Comparison of ENCODE assay signal across 23 cellular contexts in the genomic region with DNA sequence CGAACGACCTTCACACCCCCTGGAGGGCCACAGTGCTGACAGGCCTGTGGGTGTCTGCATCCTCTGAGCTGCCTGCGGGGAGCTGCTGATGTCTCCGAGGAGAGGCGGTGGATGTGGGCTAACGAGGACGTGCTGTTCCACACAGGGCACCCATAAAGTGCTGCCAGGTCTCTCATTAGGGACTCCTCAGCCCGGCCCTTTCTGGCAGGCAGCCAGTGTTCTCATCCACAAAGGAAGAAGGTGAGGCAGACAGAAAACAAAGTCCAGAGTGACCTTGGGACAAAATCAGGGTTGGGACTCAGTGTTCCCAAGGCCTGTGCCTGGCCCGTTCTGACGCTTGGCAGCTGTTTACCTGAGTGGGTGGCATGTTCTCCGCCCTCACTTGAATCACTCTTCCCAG. TPM values are rescaled to one million over a fixed set of nuclear protein-coding genes. Genes with fewer than 3 reads are reported as not detected.
DNase-seq lines count a peak whose midpoint lies in the region; ATAC-seq, FAIRE-seq and TF ChIP-seq lines count a peak whose summit lies in the region.
"Had no signal": no experiment of that assay in that cellular context is flagged by ENCODE, and none has a peak within 500 bp of the region (broad histone marks: within the 10 kb centered on the region; RNA-seq: fewer than 3 reads in every experiment).

No MANE protein-coding gene starts in this region.

- peaks cover 3 to 12% (median 10%) of the 10 kb centered on the region in 5 donors for H3K27me3 Mint-ChIP-seq in naive thymus-derived CD4-positive, alpha-beta T cell
- H3K27me3 Mint-ChIP-seq: progenitor cell of endocrine pancreas; stimulated activated naive CD8-positive, alpha-beta T cell treated with anti-CD3 and anti-CD28 coated beads, Interleukin-15, Interleukin-2, amounts not matched to agents 100 ng/mL and 50 ng/mL, for 24 hours had no signal

- no peak overlapping the region for H3K27ac ChIP-seq in K562 (ENCODE audit: extremely low read depth, low read depth, low read length)
- H3K27ac ChIP-seq in naive thymus-derived CD4-positive, alpha-beta T cell (ENCODE audit: low read depth, low read length): no peak overlapping the region

- H3K27me3 ChIP-seq in BE2C (no peaks in the 10 kb centered on the region), K562 (ENCODE audit: control insufficient read depth in 2 of 2, insufficient read depth in 2 of 2, low read length in 2 of 2) (peaks cover 0 to 5% of the 10 kb centered on the region in 2 experiments; a peak in 1 of 5 replicates)
- H3K27me3 ChIP-seq in naive thymus-derived CD4-positive, alpha-beta T cell (ENCODE audit: control insufficient read depth in 2 of 2, insufficient read depth in 2 of 2, low read length in 2 of 2): no peaks in the 10 kb centered on the region

- H3K4me3 ChIP-seq in BE2C (ENCODE audit: low read depth, low read length) (no peak overlapping the region), K562 (no peak overlapping the region)
- H3K4me3 ChIP-seq in naive thymus-derived CD4-positive, alpha-beta T cell (ENCODE audit: low read length): no peak overlapping the region

- H3K36me3 ChIP-seq in BE2C (no peaks in the 10 kb centered on the region), K562 (ENCODE audit: control insufficient read depth, insufficient read depth, low read length) (no peaks in the 10 kb centered on the region)
- no peaks in the 10 kb centered on the region for H3K36me3 ChIP-seq in naive thymus-derived CD4-positive, alpha-beta T cell (ENCODE audit: control insufficient read depth in 2 of 3, insufficient read depth in 3 of 3, low read length in 3 of 3)

- H2AFZ ChIP-seq in K562 (ENCODE audit: low read depth, low read length): no peak overlapping the region

- TF ChIP-seq CTCF in BE2C (IDR thresholded peaks at IDR 0.05; ENCODE audit: low read depth, low read length) (no peak), K562 (IDR thresholded peaks at IDR 0.05 in 2 of 3, conservative IDR thresholded peaks at IDR 0.05 in 1 of 3; ENCODE audit: insufficient read depth in 2 of 3, low read depth in 1 of 3, low read length in 3 of 3) (no peak)

- TF ChIP-seq RAD21 in Ishikawa (IDR thresholded peaks at IDR 0.05; ENCODE audit: low read depth) (no peak), K562 (CRISPR knock-in tag; conservative IDR thresholded peaks at IDR 0.05 in 1 of 2, IDR thresholded peaks at IDR 0.05 in 1 of 2) (no peak)

- H3K27ac Mint-ChIP-seq in naive thymus-derived CD4-positive, alpha-beta T cell: no peak overlapping the region
- H3K27ac Mint-ChIP-seq: activated naive CD4-positive, alpha-beta T cell treated with anti-CD3 and anti-CD28 coated beads, Interleukin-2, amount 10 ng/mL, durations not matched to agents 7 days and 5 days; brain; progenitor cell of endocrine pancreas; stimulated activated naive CD8-positive, alpha-beta T cell treated with anti-CD3 and anti-CD28 coated beads, Interleukin-15, Interleukin-2, amounts not matched to agents 100 ng/mL and 50 ng/mL, for 24 hours had no signal

- H3K9me3 Mint-ChIP-seq in naive thymus-derived CD4-positive, alpha-beta T cell: peaks cover 0 to 4% (median 0%) of the 10 kb centered on the region in 11 donors
- H3K9me3 Mint-ChIP-seq: activated naive CD4-positive, alpha-beta T cell treated with anti-CD3 and anti-CD28 coated beads, Interleukin-2, amount 10 ng/mL, durations not matched to agents 7 days and 5 days; brain; stimulated activated naive CD8-positive, alpha-beta T cell treated with anti-CD3 and anti-CD28 coated beads, Interleukin-15, Interleukin-2, amounts not matched to agents 100 ng/mL and 50 ng/mL, for 24 hours had no signal

- H3K4me2 ChIP-seq in K562 (ENCODE audit: insufficient read depth, low read length): no peak overlapping the region

- 0% methylated on average over 11 of the region's 11 CpGs for WGBS in K562 (ENCODE audit: insufficient coverage, low coverage, missing lambda C conversion rate)

- no peaks in the 10 kb centered on the region for H3K79me2 ChIP-seq in K562 (ENCODE audit: control insufficient read depth, insufficient read depth, low read length)

- CTCF ChIA-PET in K562 (lab: Yijun Ruan, JAX; ENCODE audit: low intra/inter-chr PET ratio): no interaction called here
- CTCF ChIA-PET in naive thymus-derived CD4-positive, alpha-beta T cell (lab: Charles Lee): no interaction called here

- H3K9me1 ChIP-seq in K562 (ENCODE audit: control insufficient read depth, insufficient read depth, low read length): no peaks in the 10 kb centered on the region

- BruUV-seq in K562 (replicated peaks; lab: Mats Ljungman, UMichigan): no TSS peak

- H3K36me3 Mint-ChIP-seq in naive thymus-derived CD4-positive, alpha-beta T cell: no peaks in the 10 kb centered on the region
- H3K36me3 Mint-ChIP-seq: activated naive CD4-positive, alpha-beta T cell treated with anti-CD3 and anti-CD28 coated beads, Interleukin-2, amount 10 ng/mL, durations not matched to agents 7 days and 5 days; brain; naive B cell had no signal

- ATAC-seq in K562 (no peak), left colon (peak; percentile 88), GM18909 (IDR thresholded peaks at IDR 0.05; ENCODE audit: poor library complexity, unreplicated experiment) (no peak)
- no peak for ATAC-seq in naive thymus-derived CD4-positive, alpha-beta T cell

- intact Hi-C loops in K562 (cut with micrococcal nuclease) (no loop called here), left colon (cut with DNase I, micrococcal nuclease) (no loop called here)
- intact Hi-C loops in naive thymus-derived CD4-positive, alpha-beta T cell (cut with micrococcal nuclease): no loop called here

- no peaks in the 10 kb centered on the region for H4K20me1 ChIP-seq in K562 (replicated peaks; ENCODE audit: control insufficient read depth, insufficient read depth, low read length)

- H3K4me1 Mint-ChIP-seq in naive thymus-derived CD4-positive, alpha-beta T cell: no peaks in the 10 kb centered on the region
- H3K4me1 Mint-ChIP-seq: activated naive CD4-positive, alpha-beta T cell treated with anti-CD3 and anti-CD28 coated beads, Interleukin-2, amount 10 ng/mL, durations not matched to agents 7 days and 5 days; naive B cell had no signal

- H3K9me3 ChIP-seq in BE2C (no peaks in the 10 kb centered on the region), K562 (replicated peaks; ENCODE audit: control insufficient read depth, insufficient read depth, low read depth, low read length) (no peaks in the 10 kb centered on the region)
- no peaks in the 10 kb centered on the region for H3K9me3 ChIP-seq in naive thymus-derived CD4-positive, alpha-beta T cell (ENCODE audit: control insufficient read depth in 2 of 3, low read length in 3 of 3)

- in situ Hi-C loops in K562 (cut with MboI): no loop called here

- peak; percentile 68 for DNase-seq in BE2C
- no peak for DNase-seq in K562 (ENCODE audit: extremely low read depth in 1 of 4, low spot score in 3 of 4)
- DNase-seq in left colon: peak; percentile 95
- DNase-seq in hippocampal formation (lab: John Stamatoyannopoulos, UW): no peak
- DNase-seq in AG08396 (ENCODE audit: low spot score): no peak
- DNase-seq in naive thymus-derived CD4-positive, alpha-beta T cell: no peak
- DNase-seq: activated CD4-positive, CD25-positive, alpha-beta regulatory T cell treated with anti-CD3 and anti-CD28 coated beads, Interleukin-2, amount 50 U/mL, for 72 hours; activated naive CD4-positive, alpha-beta T cell treated with anti-CD3 and anti-CD28 coated beads, Interleukin-2, amount 10 ng/mL, durations not matched to agents 7 days and 5 days; activated T-cell treated with anti-CD3 and anti-CD28 coated beads for 4 hours; DMS 273 treated with DMSO at 0.1 percent for 48 hours; naive B cell; NCI-H82; stimulated activated CD4-positive, alpha-beta T cell treated with anti-CD3 and anti-CD28 coated beads, Interleukin-15, amount 100 ng/mL, for 24 hours had no signal

- no peak for FAIRE-seq in K562 (lab: Jason Lieb, UNC)
- FAIRE-seq: GM19239 had no signal

- TF ChIP-seq EP300 in Ishikawa (IDR thresholded peaks at IDR 0.05; ENCODE audit: borderline replicate concordance): no peak
- TF ChIP-seq EP300 in K562 (IDR thresholded peaks at IDR 0.05; ENCODE audit: low read length): no peak

- no peak overlapping the region for H3K9ac ChIP-seq in K562 (ENCODE audit: insufficient read depth in 1 of 2, low read depth in 2 of 2, low read length in 2 of 2)

- no peak overlapping the region for H3K4me3 Mint-ChIP-seq in naive thymus-derived CD4-positive, alpha-beta T cell
- H3K4me3 Mint-ChIP-seq: activated naive CD4-positive, alpha-beta T cell treated with anti-CD3 and anti-CD28 coated beads, Interleukin-2, amount 10 ng/mL, durations not matched to agents 7 days and 5 days; brain; naive B cell; stimulated activated naive CD8-positive, alpha-beta T cell treated with anti-CD3 and anti-CD28 coated beads, Interleukin-15, Interleukin-2, amounts not matched to agents 100 ng/mL and 50 ng/mL, for 24 hours had no signal

- no peak for TF ChIP-seq POLR2A in K562 (conservative IDR thresholded peaks at IDR 0.05)

- H3K4me1 ChIP-seq in BE2C: peaks cover 6% of the 10 kb centered on the region
- no peaks in the 10 kb centered on the region for H3K4me1 ChIP-seq in K562 (replicated peaks in 1 of 2; ENCODE audit: control insufficient read depth in 2 of 2, insufficient read depth in 2 of 2, low read length in 2 of 2)
- H3K4me1 ChIP-seq in naive thymus-derived CD4-positive, alpha-beta T cell (ENCODE audit: control insufficient read depth in 2 of 2, insufficient read depth in 2 of 2, low read length in 2 of 2): no peaks in the 10 kb centered on the region

- POLR2A ChIA-PET in K562 (lab: Yijun Ruan, JAX): no interaction called here
- POLR2A ChIA-PET in naive thymus-derived CD4-positive, alpha-beta T cell (lab: Charles Lee): no interaction called here

RNA-seq across cellular contexts. Expression of gene CARTPT, which starts 29.3 kb away (rescaled TPM):
- polyA plus RNA-seq in BE2C (2012; ENCODE audit: insufficient read depth, insufficient read length, low read depth): not detected
- not detected in 2 replicates for total RNA-seq in K562 (2011; cell fraction: chromatin; rRNA removed; ENCODE audit: low replicate concordance)
- total RNA-seq in K562 (2011; cell fraction: nucleolus; rRNA removed): not detected in 2 replicates
- total RNA-seq in K562 (2011; cell fraction: nucleoplasm; rRNA removed): not detected in 2 replicates
- total RNA-seq in K562 (2014; rRNA removed): not detected in 2 replicates
- not detected in 2 replicates for total RNA-seq in K562 (2014; rRNA removed; fragmentation: Illumina TruSeq; extraction: Trizol)
- total RNA-seq in K562 (2015; rRNA removed; fragmentation: Illumina TruSeq; extraction: Trizol): not detected in 2 replicates
- total RNA-seq in K562 (2021): not detected in 2 replicates
- not detected in 2 replicates for polyA plus RNA-seq in K562 (2011; rRNA removed)
- not detected in 2 replicates for polyA plus RNA-seq in K562 (2011; cell fraction: cytosol; rRNA removed)
- polyA plus RNA-seq in K562 (2011; cell fraction: nucleus; rRNA removed): not detected in 2 replicates
- not detected in 2 replicates for polyA plus RNA-seq in K562 (2012)
- polyA plus RNA-seq in K562 (2014; fragmentation: Illumina TruSeq; extraction: Trizol): not detected in 2 replicates
- polyA plus RNA-seq in K562 (2014; fragmentation: Nextera tagmentation; extraction: Ambion mirVana): not detected
- not detected in 2 replicates for polyA plus RNA-seq in K562 (2014; rRNA removed)
- polyA minus RNA-seq in K562 (2011; rRNA and poly(A)+ RNA removed): not detected in 2 replicates
- polyA minus RNA-seq in K562 (2011; cell fraction: cytosol; rRNA and poly(A)+ RNA removed): not detected in 2 replicates
- not detected in 2 replicates for polyA minus RNA-seq in K562 (2011; cell fraction: nucleus; rRNA and poly(A)+ RNA removed)
- total RNA-seq in left colon: under 1 TPM in 1 of 2 donors, not detected in 1; 0.39 TPM
- total RNA-seq in naive thymus-derived CD4-positive, alpha-beta T cell: not detected
- not detected for polyA plus RNA-seq in naive thymus-derived CD4-positive, alpha-beta T cell
- total RNA-seq: fibroblast of lung; liver; progenitor cell of endocrine pancreas; RPMI7951; T-helper 2 cell treated with Interferon-gamma antibody and Interleukin-4, amounts not matched to agents 100 ng/mL and 5 ng/mL, for 36 hours had no signal
- polyA plus RNA-seq: fibroblast of lung, liver had no signal

Comparison
In these comparisons a context has a peak if more than half of its experiments do, and no peak if none do; other contexts are left out.
1. DNase-seq: peak in BE2C (single experiment) and left colon (2 of 2); none in K562 (0 of 4), hippocampal formation (0 of 2), AG08396 (single experiment) and naive thymus-derived CD4-positive, alpha-beta T cell (0 of 9).